Comparison of ENCODE assay signal across 8 cellular contexts in the genomic region with DNA sequence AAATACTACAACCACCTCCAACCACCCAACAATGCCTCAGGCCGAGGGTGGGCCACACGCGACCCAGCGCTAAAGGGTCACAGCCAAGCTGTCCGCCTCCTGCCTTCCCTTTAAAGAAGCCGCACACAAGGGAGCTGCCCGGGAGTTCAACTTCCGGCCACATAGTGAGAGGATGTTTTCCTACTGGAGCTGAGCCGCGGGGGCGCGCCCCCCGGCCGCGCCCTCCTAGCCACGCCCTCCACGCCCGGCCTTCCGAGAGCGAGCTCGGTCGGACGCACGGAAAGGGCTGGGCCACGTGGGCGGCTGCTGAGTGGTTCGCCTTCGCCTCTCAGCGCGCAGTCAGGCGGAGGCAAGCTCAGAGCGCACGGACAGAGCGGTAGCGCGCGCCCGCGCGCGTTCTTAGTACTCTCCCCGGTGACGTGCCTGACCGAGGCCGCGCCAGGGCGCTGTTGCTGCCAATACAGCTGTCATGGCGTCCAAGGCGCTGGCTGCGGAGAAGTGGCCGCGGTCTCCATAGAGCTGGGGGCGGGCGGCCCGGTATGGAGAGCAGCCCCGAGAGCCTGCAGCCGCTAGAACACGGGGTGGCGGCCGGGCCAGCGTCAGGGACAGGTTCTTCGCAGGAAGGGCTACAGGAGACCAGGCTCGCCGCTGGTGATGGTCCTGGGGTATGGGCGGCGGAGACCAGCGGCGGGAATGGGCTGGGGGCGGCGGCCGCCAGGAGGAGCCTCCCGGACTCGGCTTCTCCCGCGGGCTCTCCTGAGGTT. TPM values are rescaled to one million over a fixed set of nuclear protein-coding genes. Genes with fewer than 3 reads are reported as not detected.
DNase-seq lines count a peak whose midpoint lies in the region; ATAC-seq and TF ChIP-seq lines count a peak whose summit lies in the region.

A gene with protein sequence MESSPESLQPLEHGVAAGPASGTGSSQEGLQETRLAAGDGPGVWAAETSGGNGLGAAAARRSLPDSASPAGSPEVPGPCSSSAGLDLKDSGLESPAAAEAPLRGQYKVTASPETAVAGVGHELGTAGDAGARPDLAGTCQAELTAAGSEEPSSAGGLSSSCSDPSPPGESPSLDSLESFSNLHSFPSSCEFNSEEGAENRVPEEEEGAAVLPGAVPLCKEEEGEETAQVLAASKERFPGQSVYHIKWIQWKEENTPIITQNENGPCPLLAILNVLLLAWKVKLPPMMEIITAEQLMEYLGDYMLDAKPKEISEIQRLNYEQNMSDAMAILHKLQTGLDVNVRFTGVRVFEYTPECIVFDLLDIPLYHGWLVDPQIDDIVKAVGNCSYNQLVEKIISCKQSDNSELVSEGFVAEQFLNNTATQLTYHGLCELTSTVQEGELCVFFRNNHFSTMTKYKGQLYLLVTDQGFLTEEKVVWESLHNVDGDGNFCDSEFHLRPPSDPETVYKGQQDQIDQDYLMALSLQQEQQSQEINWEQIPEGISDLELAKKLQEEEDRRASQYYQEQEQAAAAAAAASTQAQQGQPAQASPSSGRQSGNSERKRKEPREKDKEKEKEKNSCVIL (plus strand): TSS at position 446 of the 764 bp plus-strand sequence. CDS start 94 bp downstream, at position 540.

- TF ChIP-seq CTCF in CD14-positive monocyte (IDR thresholded peaks at IDR 0.05) = peak; percentile 48

- DNase-seq in CD14-positive monocyte (ENCODE audit: low spot score) (peak; percentile 94), NCI-H748 (lab: John Stamatoyannopoulos, UW; ENCODE audit: unreplicated experiment) (peak; percentile 98), cortex of kidney (lab: John Stamatoyannopoulos, UW) (peak; percentile 61), left kidney (ENCODE audit: low read depth, low spot score) (peak; percentile 100)
- peak; percentile 93 for DNase-seq in activated CD4-positive, alpha-beta T cell treated with anti-CD3 and anti-CD28 coated beads, Interleukin-2, amount 50 U/mL, for 1 hour
- peak; percentile 90 to 97 for DNase-seq in stimulated activated CD4-positive, alpha-beta T cell treated with anti-CD3 and anti-CD28 coated beads, Interleukin-2, amount 100 ng/mL, for 24 hours

- peaks cover 7% of the 10 kb centered on the region for H3K4me1 Mint-ChIP-seq in CD14-positive monocyte

- no peaks in the 10 kb centered on the region for H3K36me3 Mint-ChIP-seq in CD14-positive monocyte

- peak within 1 kb of the TSS; percentile 94 to 95 for H3K4me3 Mint-ChIP-seq in CD14-positive monocyte

- H3K9me3 Mint-ChIP-seq in CD14-positive monocyte = peaks cover 0 to 2% (median 0%) of the 10 kb centered on the region in 7 donors

- H3K27me3 Mint-ChIP-seq in CD14-positive monocyte (ENCODE audit: low read depth in 3 of 3) = peaks cover 0 to 2% (median 0%) of the 10 kb centered on the region in 3 donors

- intact Hi-C loops in CD14-positive monocyte (cut with micrococcal nuclease) = loop anchor here in 1 of 2 donors (10.0 kb wide), 1 partner anchor 526 kb away; no protein-coding TSS in a partner anchor

- ATAC-seq in GM19351 (IDR thresholded peaks at IDR 0.05; ENCODE audit: unreplicated experiment) = peak; percentile 92
- peak; percentile 93 for ATAC-seq in HG03521 (IDR thresholded peaks at IDR 0.05; ENCODE audit: unreplicated experiment)

- H3K27ac Mint-ChIP-seq in CD14-positive monocyte = peak within 1 kb of the TSS; percentile 81 to 95 (median 92)

RNA-seq across cellular contexts. Expression of the gene that starts here (rescaled TPM):
- polyA plus RNA-seq in CD14-positive monocyte = 10 to 100 TPM in 1 of 2 donors, 1 to 10 TPM in 1; 3.4 to 10.9 TPM

Comparison
In these comparisons a context has a peak if more than half of its experiments do, and no peak if none do; other contexts are left out.
1. Peak in every context shown above with its lines: DNase-seq and ATAC-seq.